1 cellular context compared by ENCODE assay signal in the genomic region with DNA sequence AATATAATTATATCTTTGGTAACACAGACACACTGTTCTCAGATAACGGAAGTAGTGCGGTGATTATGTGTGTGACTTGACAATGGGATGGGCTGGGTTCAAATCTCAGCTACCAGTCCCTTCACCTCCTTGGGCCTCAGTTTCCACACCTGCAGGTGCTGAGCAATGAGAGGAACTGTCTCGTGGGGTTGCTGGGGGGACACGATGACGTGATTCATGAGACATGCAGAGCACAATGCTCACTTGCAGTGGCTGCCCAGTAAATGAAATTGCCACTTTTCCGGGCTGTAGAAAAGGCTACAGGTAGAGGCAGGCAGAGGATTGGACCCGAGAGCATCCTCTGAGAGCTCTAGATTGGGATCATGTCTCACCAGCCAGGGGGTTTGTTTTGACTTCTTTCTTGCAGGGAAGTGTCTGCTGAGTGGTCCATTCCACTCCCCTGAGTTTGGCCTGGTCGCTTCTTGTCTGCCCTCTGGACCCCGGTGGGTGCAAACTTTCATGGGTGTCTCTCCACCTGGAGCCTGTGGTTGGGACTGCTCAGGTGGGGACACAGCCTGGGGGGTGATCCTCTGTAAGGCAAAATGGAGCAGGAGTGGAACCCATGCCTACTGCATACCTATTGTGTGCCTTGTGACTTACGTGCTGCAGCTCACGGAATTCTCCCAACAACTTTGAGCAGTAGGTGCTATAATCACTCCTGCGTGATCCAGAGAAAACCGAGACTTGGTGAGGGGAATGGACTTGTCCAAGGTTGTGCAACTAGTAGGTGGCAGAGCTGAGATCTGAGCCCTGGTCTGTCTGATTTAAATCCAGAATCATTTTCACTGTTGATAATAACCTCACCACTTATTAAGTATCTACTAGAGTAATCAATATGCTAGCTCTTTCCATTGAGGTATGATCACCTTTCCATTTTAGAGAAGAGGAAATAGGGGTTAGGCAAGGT.
TF ChIP-seq lines count a peak whose summit lies in the region.

No MANE protein-coding gene starts in this region.

TF ChIP-seq in GM12878, 131 proteins besides CTCF, POLR2A, EP300 and RAD21 (continued from another document):
- TF ChIP-seq, protein P1, sequence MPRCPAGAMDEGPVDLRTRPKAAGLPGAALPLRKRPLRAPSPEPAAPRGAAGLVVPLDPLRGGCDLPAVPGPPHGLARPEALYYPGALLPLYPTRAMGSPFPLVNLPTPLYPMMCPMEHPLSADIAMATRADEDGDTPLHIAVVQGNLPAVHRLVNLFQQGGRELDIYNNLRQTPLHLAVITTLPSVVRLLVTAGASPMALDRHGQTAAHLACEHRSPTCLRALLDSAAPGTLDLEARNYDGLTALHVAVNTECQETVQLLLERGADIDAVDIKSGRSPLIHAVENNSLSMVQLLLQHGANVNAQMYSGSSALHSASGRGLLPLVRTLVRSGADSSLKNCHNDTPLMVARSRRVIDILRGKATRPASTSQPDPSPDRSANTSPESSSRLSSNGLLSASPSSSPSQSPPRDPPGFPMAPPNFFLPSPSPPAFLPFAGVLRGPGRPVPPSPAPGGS (IDR thresholded peaks at IDR 0.05; ENCODE audit: borderline replicate concordance, insufficient read depth, low read depth, low read length, poor library complexity, severe bottlenecking): no peak
- TF ChIP-seq RBBP5 (conservative IDR thresholded peaks at IDR 0.05) (no peak), PAX8 (IDR thresholded peaks at IDR 0.05) (no peak), LARP7 (IDR thresholded peaks at IDR 0.05) (no peak), PML (IDR thresholded peaks at IDR 0.05; ENCODE audit: low read length) (no peak), MYC (IDR thresholded peaks at IDR 0.05; ENCODE audit: insufficient read depth, insufficient read length, insufficient replicate concordance, low read length, severe bottlenecking) (no peak), SIN3A (IDR thresholded peaks at IDR 0.05; ENCODE audit: low read depth, low read length) (no peak), ZNF207 (IDR thresholded peaks at IDR 0.05; ENCODE audit: borderline replicate concordance) (no peak), RUNX3 (IDR thresholded peaks at IDR 0.05; ENCODE audit: low read length) (no peak)
- TF ChIP-seq, protein P2, sequence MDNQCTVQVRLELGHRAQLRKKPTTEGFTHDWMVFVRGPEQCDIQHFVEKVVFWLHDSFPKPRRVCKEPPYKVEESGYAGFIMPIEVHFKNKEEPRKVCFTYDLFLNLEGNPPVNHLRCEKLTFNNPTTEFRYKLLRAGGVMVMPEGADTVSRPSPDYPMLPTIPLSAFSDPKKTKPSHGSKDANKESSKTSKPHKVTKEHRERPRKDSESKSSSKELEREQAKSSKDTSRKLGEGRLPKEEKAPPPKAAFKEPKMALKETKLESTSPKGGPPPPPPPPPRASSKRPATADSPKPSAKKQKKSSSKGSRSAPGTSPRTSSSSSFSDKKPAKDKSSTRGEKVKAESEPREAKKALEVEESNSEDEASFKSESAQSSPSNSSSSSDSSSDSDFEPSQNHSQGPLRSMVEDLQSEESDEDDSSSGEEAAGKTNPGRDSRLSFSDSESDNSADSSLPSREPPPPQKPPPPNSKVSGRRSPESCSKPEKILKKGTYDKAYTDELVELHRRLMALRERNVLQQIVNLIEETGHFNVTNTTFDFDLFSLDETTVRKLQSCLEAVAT (IDR thresholded peaks at IDR 0.05): no peak
- TF ChIP-seq, protein P3, sequence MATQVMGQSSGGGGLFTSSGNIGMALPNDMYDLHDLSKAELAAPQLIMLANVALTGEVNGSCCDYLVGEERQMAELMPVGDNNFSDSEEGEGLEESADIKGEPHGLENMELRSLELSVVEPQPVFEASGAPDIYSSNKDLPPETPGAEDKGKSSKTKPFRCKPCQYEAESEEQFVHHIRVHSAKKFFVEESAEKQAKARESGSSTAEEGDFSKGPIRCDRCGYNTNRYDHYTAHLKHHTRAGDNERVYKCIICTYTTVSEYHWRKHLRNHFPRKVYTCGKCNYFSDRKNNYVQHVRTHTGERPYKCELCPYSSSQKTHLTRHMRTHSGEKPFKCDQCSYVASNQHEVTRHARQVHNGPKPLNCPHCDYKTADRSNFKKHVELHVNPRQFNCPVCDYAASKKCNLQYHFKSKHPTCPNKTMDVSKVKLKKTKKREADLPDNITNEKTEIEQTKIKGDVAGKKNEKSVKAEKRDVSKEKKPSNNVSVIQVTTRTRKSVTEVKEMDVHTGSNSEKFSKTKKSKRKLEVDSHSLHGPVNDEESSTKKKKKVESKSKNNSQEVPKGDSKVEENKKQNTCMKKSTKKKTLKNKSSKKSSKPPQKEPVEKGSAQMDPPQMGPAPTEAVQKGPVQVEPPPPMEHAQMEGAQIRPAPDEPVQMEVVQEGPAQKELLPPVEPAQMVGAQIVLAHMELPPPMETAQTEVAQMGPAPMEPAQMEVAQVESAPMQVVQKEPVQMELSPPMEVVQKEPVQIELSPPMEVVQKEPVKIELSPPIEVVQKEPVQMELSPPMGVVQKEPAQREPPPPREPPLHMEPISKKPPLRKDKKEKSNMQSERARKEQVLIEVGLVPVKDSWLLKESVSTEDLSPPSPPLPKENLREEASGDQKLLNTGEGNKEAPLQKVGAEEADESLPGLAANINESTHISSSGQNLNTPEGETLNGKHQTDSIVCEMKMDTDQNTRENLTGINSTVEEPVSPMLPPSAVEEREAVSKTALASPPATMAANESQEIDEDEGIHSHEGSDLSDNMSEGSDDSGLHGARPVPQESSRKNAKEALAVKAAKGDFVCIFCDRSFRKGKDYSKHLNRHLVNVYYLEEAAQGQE (IDR thresholded peaks at IDR 0.05; ENCODE audit: low read depth, low read length): no peak
